8 cellular contexts compared by ENCODE assay signal in genomic region chr10:11017575-11018425, GRCh38. TPM values are rescaled to one million over a fixed set of nuclear protein-coding genes. Genes with fewer than 3 reads are reported as not detected.
DNase-seq lines count a peak whose midpoint lies in the region; ATAC-seq lines count a peak whose summit lies in the region.

Gene CELF2 (plus strand): TSS chr10:11017872. CDS start chr10:11018090, 218 bp downstream.

- peak; percentile 83 for ATAC-seq in GM21723 (IDR thresholded peaks at IDR 0.05; ENCODE audit: unreplicated experiment)
- peak; percentile 77 to 82 for ATAC-seq in stimulated activated naive B cell treated with anti-CD40 and anti-IgM and Interleukin-4, amounts not matched to agents 10 μg/mL and 1 μg/mL and 100 μg/mL, for 72 hours (replicated peaks)

- H3K4me3 Mint-ChIP-seq in stimulated activated naive B cell treated with anti-CD40 and anti-IgM and Interleukin-4, amounts not matched to agents 10 μg/mL and 1 μg/mL and 100 μg/mL, for 72 hours: peak within 1 kb of the TSS; percentile 83 to 85

- H3K27me3 Mint-ChIP-seq in stimulated activated naive B cell treated with anti-CD40 and anti-IgM and Interleukin-4, amounts not matched to agents 10 μg/mL and 1 μg/mL and 100 μg/mL, for 72 hours: peaks cover 47 to 54% of the 10 kb centered on the region in 2 donors

- H3K27ac ChIP-seq in epithelial cell of prostate: peak within 1 kb of the TSS; percentile 17

- in situ Hi-C loops in G401 (cut with HindIII; ENCODE audit: low sequenced_read_pairs): no loop called here

- H3K36me3 Mint-ChIP-seq in stimulated activated naive B cell treated with anti-CD40 and anti-IgM and Interleukin-4, amounts not matched to agents 10 μg/mL and 1 μg/mL and 100 μg/mL, for 72 hours: no peaks in the 10 kb centered on the region

- H3K4me1 Mint-ChIP-seq in stimulated activated naive B cell treated with anti-CD40 and anti-IgM and Interleukin-4, amounts not matched to agents 10 μg/mL and 1 μg/mL and 100 μg/mL, for 72 hours: peaks cover 6 to 11% of the 10 kb centered on the region in 2 donors

- H3K9me3 Mint-ChIP-seq in stimulated activated naive B cell treated with anti-CD40 and anti-IgM and Interleukin-4, amounts not matched to agents 10 μg/mL and 1 μg/mL and 100 μg/mL, for 72 hours: no peaks in the 10 kb centered on the region

- DNase-seq in G401 (ENCODE audit: low spot score) (peak; percentile 78), NCI-H1048 (lab: John Stamatoyannopoulos, UW) (peak; percentile 47), epithelial cell of prostate (ENCODE audit: low read depth, low spot score) (no peak), mucosa of gallbladder (ENCODE audit: low spot score) (peak; percentile 15), RKO (ENCODE audit: low spot score) (no peak)
- DNase-seq in activated CD8-positive, alpha-beta memory T cell treated with anti-CD3 and anti-CD28 coated beads, Interleukin-2, amount 50 U/mL, for 24 hours (ENCODE audit: extremely low read depth): peak; percentile 3
- peak; percentile 34 for DNase-seq in stimulated activated naive B cell treated with anti-CD40 and anti-IgM and Interleukin-4, amounts not matched to agents 10 μg/mL and 1 μg/mL and 100 μg/mL, for 72 hours

- H3K27ac Mint-ChIP-seq in stimulated activated naive B cell treated with anti-CD40 and anti-IgM and Interleukin-4, amounts not matched to agents 10 μg/mL and 1 μg/mL and 100 μg/mL, for 72 hours: peak within 1 kb of the TSS; percentile 69

RNA-seq across cellular contexts. Expression of gene CELF2, which starts in this region (rescaled TPM):
- total RNA-seq in G401 (2014; rRNA removed; shearing (Covaris generic)): 0.06 and 0.51 TPM in 2 replicates
- 24.6 TPM for total RNA-seq in mucosa of gallbladder

Comparison
In these comparisons a context has a peak if more than half of its experiments do, and no peak if none do; other contexts are left out.
1. RNA of gene CELF2 (total RNA-seq): 24.6 TPM in mucosa of gallbladder (single experiment); 0.06 to 0.51 TPM in G401; every median in the first group is over 10 times any median in the second.
2. Peak in DNase-seq in G401; RNA of the gene not detected or under 1 TPM.
3. DNase-seq: peak in NCI-H1048 (single experiment), activated CD8-positive, alpha-beta memory T cell treated with anti-CD3 and anti-CD28 coated beads, Interleukin-2, amount 50 U/mL, for 24 hours (single experiment), mucosa of gallbladder (single experiment) and stimulated activated naive B cell treated with anti-CD40 and anti-IgM and Interleukin-4, amounts not matched to agents 10 μg/mL and 1 μg/mL and 100 μg/mL, for 72 hours (single experiment); none in epithelial cell of prostate (single experiment) and RKO (single experiment).